1 cellular context compared by ENCODE assay signal in genomic region chr15:40328711-40329240, GRCh38.
TF ChIP-seq lines count a peak whose summit lies in the region.

No MANE protein-coding gene starts in this region.

TF ChIP-seq in HEK293, 187 proteins besides CTCF, POLR2A, EP300 and RAD21 (continued from another document):
- no peak for TF ChIP-seq ZSCAN23 (tag by site-specific recombination; IDR thresholded peaks at IDR 0.05)
- TF ChIP-seq ZNF473 (tag by site-specific recombination; IDR thresholded peaks at IDR 0.05) = no peak
- TF ChIP-seq ZNF785 (tag by site-specific recombination; IDR thresholded peaks at IDR 0.05) = no peak
